22 cellular contexts compared by ENCODE assay signal in the genomic region with DNA sequence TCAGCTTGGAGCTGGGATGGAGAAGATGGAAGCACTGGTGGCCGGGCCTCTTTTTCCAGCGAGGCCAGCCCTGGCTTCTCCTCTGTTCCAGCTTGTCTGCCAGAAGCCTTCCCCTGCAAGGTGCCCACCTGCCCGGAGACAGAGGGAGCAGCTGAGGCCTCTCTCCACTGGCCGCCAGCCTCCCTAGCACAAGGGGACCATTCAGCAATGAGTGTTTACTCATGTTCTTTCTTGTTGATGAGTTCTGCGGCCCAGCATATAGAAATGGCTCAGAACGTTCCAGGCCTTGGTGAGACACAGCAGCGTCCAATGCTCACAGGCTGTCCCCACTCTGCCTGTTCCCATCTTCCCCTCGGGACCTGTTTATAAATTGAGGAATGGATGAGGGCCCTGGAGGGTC. TPM values are rescaled to one million over a fixed set of nuclear protein-coding genes. Genes with fewer than 3 reads are reported as not detected.
DNase-seq lines count a peak whose midpoint lies in the region; ATAC-seq and TF ChIP-seq lines count a peak whose summit lies in the region.
"Had no signal": no experiment of that assay in that cellular context is flagged by ENCODE, and none has a peak within 500 bp of the region (broad histone marks: within the 10 kb centered on the region; RNA-seq: fewer than 3 reads in every experiment).

No MANE protein-coding gene starts in this region.

- H3K4me3 Mint-ChIP-seq in MCF 10A (ENCODE audit: unreplicated experiment) (no peak overlapping the region), osteocyte (ENCODE audit: unreplicated experiment) (no peak overlapping the region)
- H3K4me3 Mint-ChIP-seq: activated T-cell treated with anti-CD3 and anti-CD28 coated beads, Interleukin-2, amount 50 U/mL, for 72 hours; natural killer cell; stimulated activated naive CD8-positive, alpha-beta T cell treated with anti-CD3 and anti-CD28 coated beads, Interleukin-15, amount 100 ng/mL, for 72 hours had no signal

- TF ChIP-seq EP300 in transverse colon (IDR thresholded peaks at IDR 0.05; ENCODE audit: low read depth): no peak

- no peak overlapping the region for H2AFZ ChIP-seq in mammary epithelial cell (ENCODE audit: low read depth, low read length)
- H2AFZ ChIP-seq: PC-9 had no signal

- intact Hi-C loops in MCF 10A (cut with micrococcal nuclease): no loop called here
- intact Hi-C loops in mammary epithelial cell (cut with micrococcal nuclease): no loop called here
- intact Hi-C loops in transverse colon (cut with DNase I; ENCODE audit: low total_unique reads): no loop called here

- no peak for TF ChIP-seq POLR2A in transverse colon (IDR thresholded peaks at IDR 0.05)

- H3K9me3 Mint-ChIP-seq in MCF 10A (ENCODE audit: unreplicated experiment) (no peaks in the 10 kb centered on the region), osteocyte (ENCODE audit: unreplicated experiment) (no peaks in the 10 kb centered on the region)
- H3K9me3 Mint-ChIP-seq: activated naive CD4-positive, alpha-beta T cell treated with anti-CD3 and anti-CD28 coated beads, Interleukin-2, amount 50 U/mL, for 72 hours; activated T-cell treated with anti-CD3 and anti-CD28 coated beads, Interleukin-2, amount 50 U/mL, for 72 hours; natural killer cell; stimulated activated naive CD8-positive, alpha-beta T cell treated with anti-CD3 and anti-CD28 coated beads, Interleukin-15, amount 100 ng/mL, for 72 hours had no signal

- no peaks in the 10 kb centered on the region for H3K27me3 Mint-ChIP-seq in MCF 10A (ENCODE audit: insufficient read depth, unreplicated experiment)
- no peaks in the 10 kb centered on the region for H3K27me3 Mint-ChIP-seq in osteocyte (ENCODE audit: unreplicated experiment)
- H3K27me3 Mint-ChIP-seq: stimulated activated naive CD8-positive, alpha-beta T cell treated with anti-CD3 and anti-CD28 coated beads, Interleukin-15, amount 100 ng/mL, for 72 hours had no signal

- H3K4me1 Mint-ChIP-seq in MCF 10A (ENCODE audit: insufficient read depth, unreplicated experiment) (peaks cover 28% of the 10 kb centered on the region), osteocyte (ENCODE audit: unreplicated experiment) (peaks cover 48% of the 10 kb centered on the region)
- H3K4me1 Mint-ChIP-seq: natural killer cell; stimulated activated naive CD8-positive, alpha-beta T cell treated with anti-CD3 and anti-CD28 coated beads, Interleukin-15, amount 100 ng/mL, for 72 hours had no signal

- peaks cover 34% of the 10 kb centered on the region for H3K4me1 ChIP-seq in mammary epithelial cell (ENCODE audit: insufficient read depth, low read length)
- H3K4me1 ChIP-seq in transverse colon: peaks cover 19 to 34% (median 23%) of the 10 kb centered on the region in 4 donors

- H4K20me1 ChIP-seq in mammary epithelial cell (ENCODE audit: insufficient read depth, low read length): no peaks in the 10 kb centered on the region

- no peak for DNase-seq in MCF 10A (ENCODE audit: unreplicated experiment)
- no peak for DNase-seq in mammary epithelial cell
- DNase-seq in globus pallidus (ENCODE audit: low spot score): peak; percentile 90
- DNase-seq in osteocyte (ENCODE audit: extremely low spot score, unreplicated experiment): no peak
- no peak for DNase-seq in transverse colon
- DNase-seq in SW480 (ENCODE audit: low spot score): no peak
- DNase-seq: activated T-cell treated with anti-CD3 and anti-CD28 coated beads, Interleukin-2, amount 50 U/mL, for 72 hours; dermis blood vessel endothelial cell; foreskin melanocyte; Karpas-422; natural killer cell; NCI-H2171; NCI-H774; PC-9; stimulated activated CD4-positive, alpha-beta T cell treated with anti-CD3 and anti-CD28 coated beads, Interleukin-1b, Interleukin-23, amount 100 ng/mL, for 48 hours; stimulated activated naive CD8-positive, alpha-beta T cell treated with anti-CD3 and anti-CD28 coated beads, Interleukin-15, amount 100 ng/mL, for 72 hours; T-helper 9 cell had no signal

- WGBS in mammary epithelial cell (ENCODE audit: low coverage, missing lambda C conversion rate): 87% methylated on average over 8 of the region's 8 CpGs
- 84% methylated on average over 8 of the region's 8 CpGs; no CpG with 5 or more reads in 1 of the 2 donors for WGBS in transverse colon (ENCODE audit: low coverage in 1 of 2), 2 donors

- H3K4me3 ChIP-seq in mammary epithelial cell (replicated peaks in 1 of 3; ENCODE audit: insufficient read depth in 1 of 3, low read depth in 2 of 3, low read length in 3 of 3): no peak overlapping the region
- H3K4me3 ChIP-seq in transverse colon: no peak overlapping the region
- H3K4me3 ChIP-seq: PC-9 had no signal

- H3K4me2 ChIP-seq in mammary epithelial cell (ENCODE audit: insufficient read depth, low read depth, low read length): no peak overlapping the region
- H3K4me2 ChIP-seq: PC-9 had no signal

- H3K9me3 ChIP-seq in mammary epithelial cell (replicated peaks; ENCODE audit: insufficient read depth, low read length): no peaks in the 10 kb centered on the region
- no peaks in the 10 kb centered on the region for H3K9me3 ChIP-seq in transverse colon

- BruUV-seq in MCF 10A (replicated peaks; lab: Mats Ljungman, UMichigan): no TSS peak
- no TSS peak for BruUV-seq in mammary epithelial cell (replicated peaks; lab: Mats Ljungman, UMichigan)

- dilution Hi-C loops in mammary epithelial cell (cut with HindIII; ENCODE audit: low sequenced_read_pairs): loop anchor here (5.0 kb wide), 1 partner anchor 94 kb away; no protein-coding TSS in a partner anchor

- H3K36me3 Mint-ChIP-seq in MCF 10A (ENCODE audit: insufficient read depth, unreplicated experiment) (peaks cover 74% of the 10 kb centered on the region), osteocyte (ENCODE audit: unreplicated experiment) (peaks cover 13% of the 10 kb centered on the region)
- H3K36me3 Mint-ChIP-seq: activated naive CD4-positive, alpha-beta T cell treated with anti-CD3 and anti-CD28 coated beads, Interleukin-2, amount 50 U/mL, for 72 hours; natural killer cell had no signal

- H3K27me3 ChIP-seq in mammary epithelial cell (ENCODE audit: insufficient read depth, low read length): no peaks in the 10 kb centered on the region
- H3K27me3 ChIP-seq in transverse colon: no peaks in the 10 kb centered on the region

- peaks cover 31% of the 10 kb centered on the region for H3K79me2 ChIP-seq in mammary epithelial cell (ENCODE audit: insufficient read depth, low read length)

- CTCF ChIA-PET in MCF 10A (lab: Yijun Ruan, JAX) (interaction anchor here (0.7 to 2.0 kb wide), 5 partner anchors 12 to 998 kb away, joined by 3 to 11 read pairs (median 6); no protein-coding TSS in a partner anchor), mammary epithelial cell (lab: Charles Lee; ENCODE audit: low non-redundant PET) (no interaction called here)

- H3K27ac Mint-ChIP-seq in MCF 10A (ENCODE audit: low read depth, unreplicated experiment): peak overlapping the region; percentile 98
- peak overlapping the region; percentile 98 for H3K27ac Mint-ChIP-seq in osteocyte (ENCODE audit: unreplicated experiment)
- H3K27ac Mint-ChIP-seq: activated naive CD4-positive, alpha-beta T cell treated with anti-CD3 and anti-CD28 coated beads, Interleukin-2, amount 50 U/mL, for 72 hours; activated T-cell treated with anti-CD3 and anti-CD28 coated beads, Interleukin-2, amount 50 U/mL, for 72 hours; natural killer cell had no signal

- H3K36me3 ChIP-seq in mammary epithelial cell (ENCODE audit: insufficient read depth, low read length) (peaks cover 6% of the 10 kb centered on the region), transverse colon (no peaks in the 10 kb centered on the region)

- in situ Hi-C loops in mammary epithelial cell (cut with MboI; ENCODE audit: low sequenced_read_pairs in 2 of 2): no loop called here
- in situ Hi-C loops in transverse colon (cut with MboI; ENCODE audit: low pct_ligation_motif_present in 1 of 4, low pct_unique_long_range_greater_than_20kb in 1 of 4, low sequenced_read_pairs in 3 of 4): no loop called here

- no peak overlapping the region for H3K27ac ChIP-seq in mammary epithelial cell (ENCODE audit: insufficient read depth, low read depth, low read length)
- H3K27ac ChIP-seq in transverse colon: peak overlapping the region in 3 of 4 donors; percentile 75 to 94 (median 88)
- H3K27ac ChIP-seq: epithelial cell of prostate, PC-9 had no signal

- no peak for TF ChIP-seq CTCF in MCF 10A (IDR thresholded peaks at IDR 0.05; ENCODE audit: unreplicated experiment)
- TF ChIP-seq CTCF in mammary epithelial cell (conservative IDR thresholded peaks at IDR 0.05 in 1 of 2, IDR thresholded peaks at IDR 0.05 in 1 of 2; ENCODE audit: extremely low read depth in 1 of 2, insufficient read depth in 1 of 2, low read depth in 1 of 2, low read length in 2 of 2): no peak
- TF ChIP-seq CTCF in osteocyte (IDR thresholded peaks at IDR 0.05): no peak
- no peak for TF ChIP-seq CTCF in transverse colon (IDR thresholded peaks at IDR 0.05)

- no peak overlapping the region for H3K9ac ChIP-seq in mammary epithelial cell (ENCODE audit: insufficient read depth, low read length)

- ATAC-seq in GM19328 (IDR thresholded peaks at IDR 0.05; ENCODE audit: unreplicated experiment): no peak
- ATAC-seq in HG03457 (IDR thresholded peaks at IDR 0.05; ENCODE audit: unreplicated experiment): no peak
- ATAC-seq: activated naive CD4-positive, alpha-beta T cell treated with anti-CD3 and anti-CD28 coated beads, Interleukin-2, amount 50 U/mL, for 72 hours; activated T-cell treated with anti-CD3 and anti-CD28 coated beads, Interleukin-2, amount 50 U/mL, for 72 hours; natural killer cell; sciatic nerve; stimulated activated naive CD8-positive, alpha-beta T cell treated with anti-CD3 and anti-CD28 coated beads, Interleukin-15, amount 100 ng/mL, for 72 hours had no signal

- POLR2A ChIA-PET in MCF 10A (lab: Yijun Ruan, JAX): interaction anchor here (0.5 to 4.9 kb wide), 7 partner anchors 10 to 217 kb away, joined by 3 to 56 read pairs (median 4); partner anchors contain the start of gene CHST3

RNA-seq across cellular contexts. Expression of gene CHST3, which starts 47.3 kb away (rescaled TPM):
- 28.7 and 29.3 TPM in 2 replicates for total RNA-seq in MCF 10A (2022)
- 10 to 100 TPM; 32.4 to 85.0 TPM for total RNA-seq in mammary epithelial cell
- 18.1 TPM for polyA plus RNA-seq in mammary epithelial cell
- polyA minus RNA-seq in mammary epithelial cell: 35.7 TPM
- 35.0 and 40.9 TPM in 2 replicates for total RNA-seq in osteocyte
- total RNA-seq in transverse colon: 10 to 100 TPM in 1 of 4 donors, 1 to 10 TPM in 3; 1.6 to 10.5 (median 3.9) TPM
- total RNA-seq: natural killer cell had no signal
